ENCODE assay signal across 1 cellular context in genomic region chr10:93993782-93994668, GRCh38.
A peak's percentile ranks its signal among the peaks of the same experiment; 100 is the strongest.
TF ChIP-seq lines count a peak whose summit lies in the region.

TSS of gene PLCE1 (plus strand) at chr10:93993931. CDS start at chr10:94031047, 37,116 bp downstream.

TF ChIP-seq in HEK293, 187 proteins besides CTCF, POLR2A, EP300 and RAD21 (continued from another document and continues in another):
- TF ChIP-seq ZNF26 (tag by site-specific recombination; IDR thresholded peaks at IDR 0.05): no peak
- peak; percentile 74 for TF ChIP-seq PBX3 (CRISPR knock-in tag; IDR thresholded peaks at IDR 0.05)
- TF ChIP-seq ZEB2 (tag by site-specific recombination; IDR thresholded peaks at IDR 0.05): peak; percentile 41; the same call in 1 of the 2 replicates
- TF ChIP-seq KLF7 (tag by site-specific recombination; IDR thresholded peaks at IDR 0.05; ENCODE audit: borderline replicate concordance): no peak
- no peak for TF ChIP-seq ZNF792 (tag by site-specific recombination; IDR thresholded peaks at IDR 0.05)
- no peak for TF ChIP-seq ZNF239 (tag by site-specific recombination; IDR thresholded peaks at IDR 0.05)
- no peak for TF ChIP-seq AEBP2 (tag by site-specific recombination; IDR thresholded peaks at IDR 0.05; ENCODE audit: borderline replicate concordance)
- peak; percentile 23; the same call in 1 of the 2 replicates for TF ChIP-seq ZBTB11 (tag by site-specific recombination; conservative IDR thresholded peaks at IDR 0.05; ENCODE audit: low read depth)
- no peak for TF ChIP-seq ZNF623 (tag by site-specific recombination; IDR thresholded peaks at IDR 0.05)
- TF ChIP-seq KLF16 (tag by site-specific recombination; IDR thresholded peaks at IDR 0.05): 0 out of 2 replicates have a peak, but pooled peaks have one; percentile 53
- TF ChIP-seq ZNF148 (tag by site-specific recombination; IDR thresholded peaks at IDR 0.05; ENCODE audit: borderline replicate concordance): no peak
- no peak for TF ChIP-seq IKZF3 (tag by site-specific recombination; IDR thresholded peaks at IDR 0.05)
- TF ChIP-seq OVOL3 (tag by site-specific recombination; IDR thresholded peaks at IDR 0.05): no peak
- no peak for TF ChIP-seq GLI2 (tag by site-specific recombination; IDR thresholded peaks at IDR 0.05; ENCODE audit: borderline replicate concordance, low read depth)
- TF ChIP-seq ZNF214 (tag by site-specific recombination; IDR thresholded peaks at IDR 0.05; ENCODE audit: borderline replicate concordance): no peak
- no peak for TF ChIP-seq ZNF626 (tag by site-specific recombination; IDR thresholded peaks at IDR 0.05)
- TF ChIP-seq ZNF292 (tag by site-specific recombination; IDR thresholded peaks at IDR 0.05; ENCODE audit: borderline replicate concordance, low read depth): no peak
- TF ChIP-seq INSM2 (tag by site-specific recombination; IDR thresholded peaks at IDR 0.05): no peak
- no peak; the same call in 1 of the 2 replicates for TF ChIP-seq ZNF707 (tag by site-specific recombination; IDR thresholded peaks at IDR 0.05)
- TF ChIP-seq ZNF341 (tag by site-specific recombination; IDR thresholded peaks at IDR 0.05; ENCODE audit: low read depth): peak; percentile 65; the same call in 1 of the 2 replicates
- no peak for TF ChIP-seq ZNF580 (tag by site-specific recombination; IDR thresholded peaks at IDR 0.05)
- no peak for TF ChIP-seq ZNF184 (tag by site-specific recombination; IDR thresholded peaks at IDR 0.05)
- TF ChIP-seq ZNF121 (tag by site-specific recombination; IDR thresholded peaks at IDR 0.05): no peak
- no peak for TF ChIP-seq ZNF248 (tag by site-specific recombination; IDR thresholded peaks at IDR 0.05)
- TF ChIP-seq KLF8 (tag by site-specific recombination; IDR thresholded peaks at IDR 0.05): no peak
- TF ChIP-seq ZNF324 (tag by site-specific recombination; IDR thresholded peaks at IDR 0.05): no peak
- TF ChIP-seq PRDM4 (tag by site-specific recombination; IDR thresholded peaks at IDR 0.05): no peak
- TF ChIP-seq ZNF555 (tag by site-specific recombination; conservative IDR thresholded peaks at IDR 0.05): no peak
- no peak for TF ChIP-seq ZNF23 (tag by site-specific recombination; IDR thresholded peaks at IDR 0.05; ENCODE audit: borderline replicate concordance)
- no peak for TF ChIP-seq ZNF398 (tag by site-specific recombination; IDR thresholded peaks at IDR 0.05)
- no peak for TF ChIP-seq ZNF37A (tag by site-specific recombination; IDR thresholded peaks at IDR 0.05)
- TF ChIP-seq ZNF548 (tag by site-specific recombination; IDR thresholded peaks at IDR 0.05): no peak
- no peak for TF ChIP-seq ZNF549 (tag by site-specific recombination; IDR thresholded peaks at IDR 0.05)
- no peak for TF ChIP-seq ZNF114 (tag by site-specific recombination; IDR thresholded peaks at IDR 0.05)
- TF ChIP-seq ZNF701 (tag by site-specific recombination; IDR thresholded peaks at IDR 0.05): no peak
- no peak for TF ChIP-seq ZNF837 (tag by site-specific recombination; IDR thresholded peaks at IDR 0.05)
- no peak for TF ChIP-seq HOXA7 (CRISPR knock-in tag; IDR thresholded peaks at IDR 0.05; ENCODE audit: borderline replicate concordance)
- 0 out of 2 replicates have a peak, but pooled peaks have one; percentile 19 for TF ChIP-seq ZBTB6 (tag by site-specific recombination; IDR thresholded peaks at IDR 0.05)
